14 cellular contexts compared by ENCODE assay signal in the genomic region with DNA sequence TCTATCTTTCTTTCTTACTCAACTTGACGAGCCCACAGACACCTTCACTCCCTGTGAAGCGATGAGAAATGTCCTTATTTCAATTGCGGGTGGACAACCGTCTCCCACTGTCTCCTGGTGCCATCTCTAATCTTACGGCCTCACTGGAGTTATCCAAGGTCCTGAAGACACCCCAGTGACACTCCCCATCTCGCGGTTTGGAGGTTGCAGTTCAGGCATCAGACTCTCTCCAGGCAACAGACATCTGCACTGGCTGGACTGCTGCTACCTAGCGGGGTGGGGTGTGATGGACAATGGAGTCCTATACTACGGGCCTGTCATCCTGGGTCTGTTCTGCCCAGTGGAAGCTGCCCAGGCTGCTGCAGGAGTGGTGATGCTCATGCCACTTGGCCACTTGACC.
"Had no signal": no experiment of that assay in that cellular context is flagged by ENCODE, and none has a peak within 500 bp of the region (broad histone marks: within the 10 kb centered on the region; RNA-seq: fewer than 3 reads in every experiment).

No MANE protein-coding gene starts in this region.

- H3K27ac ChIP-seq: ascending aorta, esophagus squamous epithelium, left ventricle myocardium inferior, tibial nerve had no signal

- H3K4me1 ChIP-seq: ascending aorta, esophagus squamous epithelium, left ventricle myocardium inferior, tibial nerve had no signal

- H3K27ac Mint-ChIP-seq: activated naive CD8-positive, alpha-beta T cell treated with anti-CD3 and anti-CD28 coated beads, Interleukin-2, amount 10 ng/mL, durations not matched to agents 7 days and 5 days; natural killer cell treated with Interleukin-12 subunit alpha and Interleukin-12 subunit beta and Interleukin-15 and Interleukin-18, amount 100 ng/mL, for 72 hours had no signal

- H3K9me3 ChIP-seq: ascending aorta, esophagus squamous epithelium, left ventricle myocardium inferior, tibial nerve had no signal

- H3K9me3 Mint-ChIP-seq: activated naive CD8-positive, alpha-beta T cell treated with anti-CD3 and anti-CD28 coated beads, Interleukin-2, amount 10 ng/mL, durations not matched to agents 7 days and 5 days; natural killer cell treated with Interleukin-12 subunit alpha and Interleukin-12 subunit beta and Interleukin-15 and Interleukin-18, amount 100 ng/mL, for 72 hours had no signal

- H3K36me3 Mint-ChIP-seq: activated naive CD8-positive, alpha-beta T cell treated with anti-CD3 and anti-CD28 coated beads, Interleukin-2, amount 10 ng/mL, durations not matched to agents 7 days and 5 days; natural killer cell treated with Interleukin-12 subunit alpha and Interleukin-12 subunit beta and Interleukin-15 and Interleukin-18, amount 100 ng/mL, for 72 hours had no signal

- H3K4me3 ChIP-seq: ascending aorta, esophagus squamous epithelium, left ventricle myocardium inferior, tibial nerve had no signal

- H3K4me1 Mint-ChIP-seq: activated naive CD8-positive, alpha-beta T cell treated with anti-CD3 and anti-CD28 coated beads, Interleukin-2, amount 10 ng/mL, durations not matched to agents 7 days and 5 days had no signal

- DNase-seq: activated CD4-positive, alpha-beta T cell treated with anti-CD3 and anti-CD28 coated beads for 1 hour; activated CD4-positive, alpha-beta T cell treated with anti-CD3 and anti-CD28 coated beads, Interleukin-2, amount 50 U/mL, for 48 hours; activated gamma-delta T cell; activated naive CD8-positive, alpha-beta T cell treated with anti-CD3 and anti-CD28 coated beads, Interleukin-2, amount 10 ng/mL, durations not matched to agents 7 days and 5 days; activated T-cell treated with anti-CD3 and anti-CD28 coated beads, Interleukin-2, amount 50 U/mL, for 48 hours; esophagus squamous epithelium; foreskin fibroblast; islet precursor cell; left ventricle myocardium inferior; mesenchymal stem cell; stimulated activated CD4-positive, alpha-beta T cell treated with anti-CD3 and anti-CD28 coated beads, Interleukin-4, amount 100 ng/mL, for 4 hours had no signal

- H3K4me3 Mint-ChIP-seq: activated naive CD8-positive, alpha-beta T cell treated with anti-CD3 and anti-CD28 coated beads, Interleukin-2, amount 10 ng/mL, durations not matched to agents 7 days and 5 days; natural killer cell treated with Interleukin-12 subunit alpha and Interleukin-12 subunit beta and Interleukin-15 and Interleukin-18, amount 100 ng/mL, for 72 hours had no signal

- H3K27me3 ChIP-seq: ascending aorta, tibial nerve had no signal

- H3K36me3 ChIP-seq: ascending aorta, esophagus squamous epithelium, left ventricle myocardium inferior, tibial nerve had no signal
